In genomic region chr4:110197421-110198398, GRCh38 we compare ENCODE assay signal across 1 cellular context.
TF ChIP-seq lines count a peak whose summit lies in the region.

No MANE protein-coding gene starts in this region.

TF ChIP-seq in HepG2, 621 proteins besides CTCF, POLR2A, EP300 and RAD21 (continued from another document):
- no peak for TF ChIP-seq ZNF567 (CRISPR knock-in tag; IDR thresholded peaks at IDR 0.05; ENCODE audit: borderline replicate concordance)
- TF ChIP-seq HOXA5 (CRISPR knock-in tag; IDR thresholded peaks at IDR 0.05): no peak
- peak; percentile 62; the same call in 1 of the 2 replicates for TF ChIP-seq ZNF816 (CRISPR knock-in tag; IDR thresholded peaks at IDR 0.05; ENCODE audit: borderline replicate concordance)
- 0 out of 2 replicates have a peak, but pooled peaks have one; percentile 2 for TF ChIP-seq TOPORS (CRISPR knock-in tag; IDR thresholded peaks at IDR 0.05)
- TF ChIP-seq, protein P1, sequence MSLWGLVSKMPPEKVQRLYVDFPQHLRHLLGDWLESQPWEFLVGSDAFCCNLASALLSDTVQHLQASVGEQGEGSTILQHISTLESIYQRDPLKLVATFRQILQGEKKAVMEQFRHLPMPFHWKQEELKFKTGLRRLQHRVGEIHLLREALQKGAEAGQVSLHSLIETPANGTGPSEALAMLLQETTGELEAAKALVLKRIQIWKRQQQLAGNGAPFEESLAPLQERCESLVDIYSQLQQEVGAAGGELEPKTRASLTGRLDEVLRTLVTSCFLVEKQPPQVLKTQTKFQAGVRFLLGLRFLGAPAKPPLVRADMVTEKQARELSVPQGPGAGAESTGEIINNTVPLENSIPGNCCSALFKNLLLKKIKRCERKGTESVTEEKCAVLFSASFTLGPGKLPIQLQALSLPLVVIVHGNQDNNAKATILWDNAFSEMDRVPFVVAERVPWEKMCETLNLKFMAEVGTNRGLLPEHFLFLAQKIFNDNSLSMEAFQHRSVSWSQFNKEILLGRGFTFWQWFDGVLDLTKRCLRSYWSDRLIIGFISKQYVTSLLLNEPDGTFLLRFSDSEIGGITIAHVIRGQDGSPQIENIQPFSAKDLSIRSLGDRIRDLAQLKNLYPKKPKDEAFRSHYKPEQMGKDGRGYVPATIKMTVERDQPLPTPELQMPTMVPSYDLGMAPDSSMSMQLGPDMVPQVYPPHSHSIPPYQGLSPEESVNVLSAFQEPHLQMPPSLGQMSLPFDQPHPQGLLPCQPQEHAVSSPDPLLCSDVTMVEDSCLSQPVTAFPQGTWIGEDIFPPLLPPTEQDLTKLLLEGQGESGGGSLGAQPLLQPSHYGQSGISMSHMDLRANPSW (CRISPR knock-in tag; IDR thresholded peaks at IDR 0.05; ENCODE audit: borderline replicate concordance): no peak
- TF ChIP-seq ZNF83 (CRISPR knock-in tag; IDR thresholded peaks at IDR 0.05; ENCODE audit: borderline replicate concordance): no peak
- peak; percentile 23; the same call in 1 of the 2 replicates for TF ChIP-seq ZNF737 (CRISPR knock-in tag; IDR thresholded peaks at IDR 0.05; ENCODE audit: borderline replicate concordance)
- no peak for TF ChIP-seq ZFP90 (CRISPR knock-in tag; IDR thresholded peaks at IDR 0.05; ENCODE audit: borderline replicate concordance)
- TF ChIP-seq ZNF296 (CRISPR knock-in tag; conservative IDR thresholded peaks at IDR 0.05): 0 out of 2 replicates have a peak, but pooled peaks have one; percentile 53
- TF ChIP-seq MBD4 (IDR thresholded peaks at IDR 0.05; ENCODE audit: borderline replicate concordance, low read length): no peak
- TF ChIP-seq ZNF484 (CRISPR knock-in tag; IDR thresholded peaks at IDR 0.05; ENCODE audit: borderline replicate concordance, low read depth): no peak
- TF ChIP-seq SALL1 (CRISPR knock-in tag; IDR thresholded peaks at IDR 0.05): 0 out of 2 replicates have a peak, but pooled peaks have one; percentile 28
- 0 out of 2 replicates have a peak, but pooled peaks have one; percentile 28 for TF ChIP-seq SMYD3 (CRISPR knock-in tag; IDR thresholded peaks at IDR 0.05)
- TF ChIP-seq, protein P2, sequence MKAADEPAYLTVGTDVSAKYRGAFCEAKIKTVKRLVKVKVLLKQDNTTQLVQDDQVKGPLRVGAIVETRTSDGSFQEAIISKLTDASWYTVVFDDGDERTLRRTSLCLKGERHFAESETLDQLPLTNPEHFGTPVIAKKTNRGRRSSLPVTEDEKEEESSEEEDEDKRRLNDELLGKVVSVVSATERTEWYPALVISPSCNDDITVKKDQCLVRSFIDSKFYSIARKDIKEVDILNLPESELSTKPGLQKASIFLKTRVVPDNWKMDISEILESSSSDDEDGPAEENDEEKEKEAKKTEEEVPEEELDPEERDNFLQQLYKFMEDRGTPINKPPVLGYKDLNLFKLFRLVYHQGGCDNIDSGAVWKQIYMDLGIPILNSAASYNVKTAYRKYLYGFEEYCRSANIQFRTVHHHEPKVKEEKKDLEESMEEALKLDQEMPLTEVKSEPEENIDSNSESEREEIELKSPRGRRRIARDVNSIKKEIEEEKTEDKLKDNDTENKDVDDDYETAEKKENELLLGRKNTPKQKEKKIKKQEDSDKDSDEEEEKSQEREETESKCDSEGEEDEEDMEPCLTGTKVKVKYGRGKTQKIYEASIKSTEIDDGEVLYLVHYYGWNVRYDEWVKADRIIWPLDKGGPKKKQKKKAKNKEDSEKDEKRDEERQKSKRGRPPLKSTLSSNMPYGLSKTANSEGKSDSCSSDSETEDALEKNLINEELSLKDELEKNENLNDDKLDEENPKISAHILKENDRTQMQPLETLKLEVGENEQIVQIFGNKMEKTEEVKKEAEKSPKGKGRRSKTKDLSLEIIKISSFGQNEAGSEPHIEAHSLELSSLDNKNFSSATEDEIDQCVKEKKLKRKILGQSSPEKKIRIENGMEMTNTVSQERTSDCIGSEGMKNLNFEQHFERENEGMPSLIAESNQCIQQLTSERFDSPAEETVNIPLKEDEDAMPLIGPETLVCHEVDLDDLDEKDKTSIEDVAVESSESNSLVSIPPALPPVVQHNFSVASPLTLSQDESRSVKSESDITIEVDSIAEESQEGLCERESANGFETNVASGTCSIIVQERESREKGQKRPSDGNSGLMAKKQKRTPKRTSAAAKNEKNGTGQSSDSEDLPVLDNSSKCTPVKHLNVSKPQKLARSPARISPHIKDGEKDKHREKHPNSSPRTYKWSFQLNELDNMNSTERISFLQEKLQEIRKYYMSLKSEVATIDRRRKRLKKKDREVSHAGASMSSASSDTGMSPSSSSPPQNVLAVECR (CRISPR knock-in tag; IDR thresholded peaks at IDR 0.05; ENCODE audit: borderline replicate concordance): no peak
- TF ChIP-seq SMC3 (IDR thresholded peaks at IDR 0.05; ENCODE audit: low read length): no peak
- TF ChIP-seq HOXA9 (CRISPR knock-in tag; IDR thresholded peaks at IDR 0.05; ENCODE audit: borderline replicate concordance): no peak
- no peak for TF ChIP-seq ZNF547 (CRISPR knock-in tag; IDR thresholded peaks at IDR 0.05)
- 0 out of 2 replicates have a peak, but pooled peaks have one; percentile 38 for TF ChIP-seq SNAI1 (CRISPR knock-in tag; IDR thresholded peaks at IDR 0.05; ENCODE audit: borderline replicate concordance)
- TF ChIP-seq, protein P3, sequence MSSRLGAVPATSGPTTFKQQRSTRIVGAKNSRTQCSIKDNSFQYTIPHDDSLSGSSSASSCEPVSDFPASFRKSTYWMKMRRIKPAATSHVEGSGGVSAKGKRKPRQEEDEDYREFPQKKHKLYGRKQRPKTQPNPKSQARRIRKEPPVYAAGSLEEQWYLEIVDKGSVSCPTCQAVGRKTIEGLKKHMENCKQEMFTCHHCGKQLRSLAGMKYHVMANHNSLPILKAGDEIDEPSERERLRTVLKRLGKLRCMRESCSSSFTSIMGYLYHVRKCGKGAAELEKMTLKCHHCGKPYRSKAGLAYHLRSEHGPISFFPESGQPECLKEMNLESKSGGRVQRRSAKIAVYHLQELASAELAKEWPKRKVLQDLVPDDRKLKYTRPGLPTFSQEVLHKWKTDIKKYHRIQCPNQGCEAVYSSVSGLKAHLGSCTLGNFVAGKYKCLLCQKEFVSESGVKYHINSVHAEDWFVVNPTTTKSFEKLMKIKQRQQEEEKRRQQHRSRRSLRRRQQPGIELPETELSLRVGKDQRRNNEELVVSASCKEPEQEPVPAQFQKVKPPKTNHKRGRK (CRISPR knock-in tag; IDR thresholded peaks at IDR 0.05): no peak
- no peak for TF ChIP-seq ZNF577 (CRISPR knock-in tag; IDR thresholded peaks at IDR 0.05; ENCODE audit: borderline replicate concordance, low read depth)
- TF ChIP-seq ZXDC (CRISPR knock-in tag; IDR thresholded peaks at IDR 0.05): 0 out of 2 replicates have a peak, but pooled peaks have one; percentile 52
- no peak for TF ChIP-seq ZNF775 (CRISPR knock-in tag; IDR thresholded peaks at IDR 0.05; ENCODE audit: borderline replicate concordance)
- TF ChIP-seq NONO (IDR thresholded peaks at IDR 0.05): no peak
- peak; percentile 27; the same call in 1 of the 2 replicates for TF ChIP-seq NONO (CRISPR knock-in tag; conservative IDR thresholded peaks at IDR 0.05)
- no peak for TF ChIP-seq RFX3 (CRISPR knock-in tag; IDR thresholded peaks at IDR 0.05)
- TF ChIP-seq ZNF230 (CRISPR knock-in tag; IDR thresholded peaks at IDR 0.05): no peak
- TF ChIP-seq, protein P4, sequence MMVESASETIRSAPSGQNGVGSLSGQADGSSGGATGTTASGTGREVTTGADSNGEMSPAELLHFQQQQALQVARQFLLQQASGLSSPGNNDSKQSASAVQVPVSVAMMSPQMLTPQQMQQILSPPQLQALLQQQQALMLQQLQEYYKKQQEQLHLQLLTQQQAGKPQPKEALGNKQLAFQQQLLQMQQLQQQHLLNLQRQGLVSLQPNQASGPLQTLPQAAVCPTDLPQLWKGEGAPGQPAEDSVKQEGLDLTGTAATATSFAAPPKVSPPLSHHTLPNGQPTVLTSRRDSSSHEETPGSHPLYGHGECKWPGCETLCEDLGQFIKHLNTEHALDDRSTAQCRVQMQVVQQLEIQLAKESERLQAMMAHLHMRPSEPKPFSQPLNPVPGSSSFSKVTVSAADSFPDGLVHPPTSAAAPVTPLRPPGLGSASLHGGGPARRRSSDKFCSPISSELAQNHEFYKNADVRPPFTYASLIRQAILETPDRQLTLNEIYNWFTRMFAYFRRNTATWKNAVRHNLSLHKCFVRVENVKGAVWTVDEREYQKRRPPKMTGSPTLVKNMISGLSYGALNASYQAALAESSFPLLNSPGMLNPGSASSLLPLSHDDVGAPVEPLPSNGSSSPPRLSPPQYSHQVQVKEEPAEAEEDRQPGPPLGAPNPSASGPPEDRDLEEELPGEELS (CRISPR knock-in tag; IDR thresholded peaks at IDR 0.05): peak; percentile 13; the same call in 1 of the 2 replicates
- TF ChIP-seq ZSCAN25 (CRISPR knock-in tag; IDR thresholded peaks at IDR 0.05): no peak
- no peak for TF ChIP-seq ARHGAP35 (CRISPR knock-in tag; IDR thresholded peaks at IDR 0.05; ENCODE audit: borderline replicate concordance)
- TF ChIP-seq TRIM24 (CRISPR knock-in tag; IDR thresholded peaks at IDR 0.05): no peak
